10 cellular contexts compared by ENCODE assay signal in the genomic region with DNA sequence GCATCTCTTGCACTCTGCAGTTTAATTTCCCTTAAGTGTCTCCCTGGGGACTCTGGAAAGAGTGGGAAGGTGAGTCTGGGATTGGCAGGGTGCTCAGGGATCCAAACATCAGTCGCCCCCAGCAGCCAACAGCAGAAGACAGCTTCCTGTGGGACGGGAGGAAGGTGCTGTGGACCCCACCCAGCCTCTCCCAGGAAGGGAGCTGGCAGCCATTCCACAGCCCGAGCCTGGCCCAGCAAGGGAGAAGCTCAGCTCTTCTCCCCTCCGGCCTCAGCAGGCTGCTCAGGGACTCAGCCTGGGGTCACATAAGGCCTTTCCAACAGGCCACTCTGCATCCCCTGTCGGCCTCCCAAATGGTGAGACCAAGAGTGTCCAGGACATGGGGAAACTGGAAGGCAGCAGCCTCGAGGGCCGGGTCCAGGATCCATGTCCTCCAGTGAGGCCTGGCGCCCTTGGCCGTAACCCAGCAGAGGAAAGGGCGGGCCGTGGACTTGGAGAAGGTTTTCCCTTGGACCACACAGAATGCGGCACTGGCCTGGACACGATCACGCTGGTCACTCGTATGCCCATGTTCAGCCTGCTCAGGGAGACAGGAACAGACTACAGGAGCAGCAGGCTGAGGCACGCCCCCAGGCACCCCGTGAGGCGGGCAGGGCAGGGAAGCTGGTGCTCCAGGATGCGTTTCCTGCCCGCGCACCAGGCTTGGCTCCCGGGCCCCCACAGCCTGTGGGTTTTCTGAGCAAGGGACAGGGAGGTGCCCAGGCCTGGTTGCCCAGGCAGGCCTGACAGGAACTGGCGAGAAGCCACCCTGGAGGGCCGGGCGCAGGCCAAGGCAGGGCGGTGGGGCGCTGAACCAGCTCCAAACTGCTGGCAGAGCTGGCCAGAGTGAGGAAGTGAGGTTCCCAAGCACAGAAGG. TPM values are rescaled to one million over a fixed set of nuclear protein-coding genes. Genes with fewer than 3 reads are reported as not detected.
DNase-seq lines count a peak whose midpoint lies in the region; ATAC-seq and TF ChIP-seq lines count a peak whose summit lies in the region.
"Had no signal": no experiment of that assay in that cellular context is flagged by ENCODE, and none has a peak within 500 bp of the region (broad histone marks: within the 10 kb centered on the region; RNA-seq: fewer than 3 reads in every experiment).

No MANE protein-coding gene starts in this region.

- H3K79me2 ChIP-seq in osteoblast (ENCODE audit: insufficient read depth, low read length): peaks cover 33% of the 10 kb centered on the region

- ATAC-seq in activated T-helper 17 cell treated with anti-CD3 and anti-CD28 coated beads, Interleukin-2, amount 50 U/mL, for 72 hours (replicated peaks): no peak
- no peak for ATAC-seq in HG03521 (IDR thresholded peaks at IDR 0.05; ENCODE audit: unreplicated experiment)

- no peak overlapping the region for H2AFZ ChIP-seq in osteoblast (ENCODE audit: low read length)

- H3K9ac ChIP-seq in BLaER1 treated with 17β-estradiol and CSF1 and Interleukin-3, amounts not matched to agents 10 nM and 100 nM: peak overlapping the region in 10 of 11 experiments; percentile 8 to 98 (median 46); a peak in 14 of 22 replicates

- peaks cover 21 to 46% (median 31%) of the 10 kb centered on the region in 10 experiments for H3K4me1 ChIP-seq in BLaER1 treated with 17β-estradiol and CSF1 and Interleukin-3, amounts not matched to agents 10 nM and 100 nM
- H3K4me1 ChIP-seq in osteoblast (ENCODE audit: insufficient read depth, low read length): peaks cover 24% of the 10 kb centered on the region

- H3K4me3 ChIP-seq in BLaER1 treated with 17β-estradiol and CSF1 and Interleukin-3, amounts not matched to agents 10 nM and 100 nM: no peak overlapping the region
- H3K4me3 ChIP-seq in osteoblast (ENCODE audit: insufficient read depth, low read length): peak overlapping the region; percentile 19

- H4K20me1 ChIP-seq in BLaER1 treated with 17β-estradiol and CSF1 and Interleukin-3, amounts not matched to agents 10 nM and 100 nM: peaks cover 2 to 77% (median 59%) of the 10 kb centered on the region in 11 experiments; a peak in 21 of 22 replicates
- peaks cover 9% of the 10 kb centered on the region for H4K20me1 ChIP-seq in osteoblast (ENCODE audit: insufficient read depth, low read length)

- H3K36me3 ChIP-seq in BLaER1 treated with 17β-estradiol and CSF1 and Interleukin-3, amounts not matched to agents 10 nM and 100 nM: peaks cover 26 to 66% (median 55%) of the 10 kb centered on the region in 11 experiments; a peak in 21 of 22 replicates
- H3K36me3 ChIP-seq in osteoblast (ENCODE audit: insufficient read depth, low read length): peaks cover 24% of the 10 kb centered on the region

- no peak overlapping the region for H3K4me3 Mint-ChIP-seq in activated T-helper 17 cell treated with anti-CD3 and anti-CD28 coated beads, Interleukin-2, amount 50 U/mL, for 72 hours
- H3K4me3 Mint-ChIP-seq: dendritic cell treated with granulocyte-macrophage colony-stimulating factor and Interleukin-4, amounts not matched to agents 40 ng/mL and 50 ng/mL, for 4 days had no signal

- no peak overlapping the region for H3K27ac Mint-ChIP-seq in activated T-helper 17 cell treated with anti-CD3 and anti-CD28 coated beads, Interleukin-2, amount 50 U/mL, for 72 hours
- H3K27ac Mint-ChIP-seq: dendritic cell treated with granulocyte-macrophage colony-stimulating factor and Interleukin-4, amounts not matched to agents 40 ng/mL and 50 ng/mL, for 4 days had no signal

- H3K9me3 Mint-ChIP-seq in activated T-helper 17 cell treated with anti-CD3 and anti-CD28 coated beads, Interleukin-2, amount 50 U/mL, for 72 hours: no peaks in the 10 kb centered on the region
- H3K9me3 Mint-ChIP-seq: dendritic cell treated with granulocyte-macrophage colony-stimulating factor and Interleukin-4, amounts not matched to agents 40 ng/mL and 50 ng/mL, for 4 days; naive B cell had no signal

- no peaks in the 10 kb centered on the region for H3K27me3 Mint-ChIP-seq in activated T-helper 17 cell treated with anti-CD3 and anti-CD28 coated beads, Interleukin-2, amount 50 U/mL, for 72 hours
- H3K27me3 Mint-ChIP-seq: dendritic cell treated with granulocyte-macrophage colony-stimulating factor and Interleukin-4, amounts not matched to agents 40 ng/mL and 50 ng/mL, for 4 days; naive B cell had no signal

- H3K27ac ChIP-seq in BLaER1 treated with 17β-estradiol and CSF1 and Interleukin-3, amounts not matched to agents 10 nM and 100 nM: peak overlapping the region in 5 of 11 experiments; percentile 3 to 38 (median 17); a peak in 4 of 22 replicates
- H3K27ac ChIP-seq in epithelial cell of prostate (peak overlapping the region; percentile 93), osteoblast (ENCODE audit: low read depth, low read length) (peak overlapping the region; percentile 28)

- H3K9me3 ChIP-seq in BLaER1 treated with 17β-estradiol and CSF1 and Interleukin-3, amounts not matched to agents 10 nM and 100 nM (replicated peaks in 1 of 11): no peaks in the 10 kb centered on the region
- H3K9me3 ChIP-seq in osteoblast (ENCODE audit: low read depth, low read length): no peaks in the 10 kb centered on the region

- peaks cover 44% of the 10 kb centered on the region for H3K36me3 Mint-ChIP-seq in activated T-helper 17 cell treated with anti-CD3 and anti-CD28 coated beads, Interleukin-2, amount 50 U/mL, for 72 hours (ENCODE audit: low read depth)
- H3K36me3 Mint-ChIP-seq: naive B cell had no signal

- peaks cover 13% of the 10 kb centered on the region for H3K4me1 Mint-ChIP-seq in activated T-helper 17 cell treated with anti-CD3 and anti-CD28 coated beads, Interleukin-2, amount 50 U/mL, for 72 hours

- H3K27me3 ChIP-seq in BLaER1 treated with 17β-estradiol and CSF1 and Interleukin-3, amounts not matched to agents 10 nM and 100 nM: no peaks in the 10 kb centered on the region
- H3K27me3 ChIP-seq in osteoblast (ENCODE audit: insufficient read depth, low read length): no peaks in the 10 kb centered on the region

- peak overlapping the region in 4 of 11 experiments; percentile 7 to 42 (median 19); a peak in 4 of 22 replicates for H3K4me2 ChIP-seq in BLaER1 treated with 17β-estradiol and CSF1 and Interleukin-3, amounts not matched to agents 10 nM and 100 nM
- H3K4me2 ChIP-seq in osteoblast (ENCODE audit: insufficient read depth, low read length): peak overlapping the region; percentile 51

- DNase-seq in NCI-H2196 (lab: John Stamatoyannopoulos, UW; ENCODE audit: unreplicated experiment): peak; percentile 19
- peak; percentile 14 for DNase-seq in epithelial cell of prostate (ENCODE audit: low read depth, low spot score)
- peak; percentile 94 for DNase-seq in osteoblast (ENCODE audit: insufficient read length, low spot score, missing footprints)
- DNase-seq in NCI-H1048 (lab: John Stamatoyannopoulos, UW): no peak
- no peak for DNase-seq in iPS-NIHi11 (ENCODE audit: low spot score)
- DNase-seq: naive B cell had no signal

- TF ChIP-seq CTCF in osteoblast (IDR thresholded peaks at IDR 0.05; ENCODE audit: extremely low read depth, low read depth, low read length): no peak

RNA-seq across cellular contexts. Expression of a gene that starts 3.5 kb away (rescaled TPM):
- 4.3 and 5.0 TPM in 2 replicates for total RNA-seq in osteoblast
- total RNA-seq in activated T-helper 17 cell treated with anti-CD3 and anti-CD28 coated beads, Interleukin-2, amount 50 U/mL, for 72 hours: 10 to 100 TPM; 36.4 to 62.4 TPM

RNA-seq across cellular contexts. Expression of a gene that starts 3.8 kb away (rescaled TPM):
- 36.9 and 39.8 TPM in 2 replicates for total RNA-seq in osteoblast
- total RNA-seq in activated T-helper 17 cell treated with anti-CD3 and anti-CD28 coated beads, Interleukin-2, amount 50 U/mL, for 72 hours: 10 to 100 TPM; 18.2 to 20.6 TPM

Comparison
In these comparisons a context has a peak if more than half of its experiments do, and no peak if none do; other contexts are left out.
1. DNase-seq: peak in NCI-H2196 (single experiment), epithelial cell of prostate (single experiment) and osteoblast (single experiment); none in NCI-H1048 (single experiment) and iPS-NIHi11 (single experiment).